ENCODE assay signal across 33 cellular contexts in the genomic region with DNA sequence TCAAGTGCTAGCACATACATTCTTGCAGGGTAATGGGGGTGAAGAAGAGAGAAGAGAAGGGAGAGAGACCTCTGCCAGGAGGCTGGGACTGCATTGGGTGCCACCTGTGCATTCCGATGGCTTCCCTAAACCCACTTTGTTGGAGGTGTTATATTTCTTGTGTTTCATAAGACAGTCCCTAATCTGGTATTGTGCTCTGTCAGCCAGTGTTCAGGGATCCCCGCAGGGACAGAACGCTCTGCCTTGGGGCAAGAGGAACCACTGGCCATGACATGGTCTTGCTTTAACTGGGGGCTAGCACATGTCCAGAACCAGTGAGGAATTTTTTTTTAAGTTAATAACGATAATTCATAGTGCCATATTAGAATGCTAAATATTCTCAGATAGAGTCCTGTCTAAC.
"Had no signal": no experiment of that assay in that cellular context is flagged by ENCODE, and none has a peak within 500 bp of the region (broad histone marks: within the 10 kb centered on the region; RNA-seq: fewer than 3 reads in every experiment).

No MANE protein-coding gene starts in this region.

- H3K4me3 ChIP-seq: ascending aorta, cardiac muscle cell had no signal

- H3K4me1 Mint-ChIP-seq: activated naive CD4-positive, alpha-beta T cell treated with anti-CD3 and anti-CD28 coated beads, Interleukin-2, amount 10 ng/mL, durations not matched to agents 7 days and 5 days; activated naive CD4-positive, alpha-beta T cell treated with anti-CD3 and anti-CD28 coated beads, Interleukin-2, amount 50 U/mL, for 24 hours; activated naive CD8-positive, alpha-beta T cell treated with anti-CD3 and anti-CD28 coated beads, Interleukin-2, amount 10 ng/mL, durations not matched to agents 7 days and 5 days had no signal

- H3K4me3 Mint-ChIP-seq: activated B cell treated with CpG ODN at 0.5 μM for 24 hours; activated CD4-positive, alpha-beta memory T cell treated with anti-CD3 and anti-CD28 coated beads for 36 hours; activated CD4-positive, alpha-beta T cell treated with anti-CD3 and anti-CD28 coated beads, Interleukin-2, amount 10 ng/mL, durations not matched to agents 24 days and 14 days; activated CD8-positive, alpha-beta T cell treated with anti-CD3 and anti-CD28 coated beads for 36 hours; activated naive CD4-positive, alpha-beta T cell treated with anti-CD3 and anti-CD28 coated beads, Interleukin-2, amount 10 ng/mL, durations not matched to agents 7 days and 5 days; activated naive CD4-positive, alpha-beta T cell treated with anti-CD3 and anti-CD28 coated beads, Interleukin-2, amount 50 U/mL, for 24 hours; activated naive CD8-positive, alpha-beta T cell; activated naive CD8-positive, alpha-beta T cell treated with anti-CD3 and anti-CD28 coated beads, Interleukin-2, amount 10 ng/mL, durations not matched to agents 7 days and 5 days; activated naive CD8-positive, alpha-beta T cell treated with anti-CD3 and anti-CD28 coated beads, Interleukin-2, amount 50 U/mL, for 24 hours; activated T-cell treated with anti-CD3 and anti-CD28 coated beads, Interleukin-2, amount 50 U/mL, for 4 hours; activated T-cell treated with anti-CD3 and anti-CD28 coated beads, Interleukin-2, amount 50 U/mL, for 72 hours; brain; T-cell; T-helper 2 cell treated with Interferon-gamma antibody and Interleukin-4, amounts not matched to agents 5 μg/mL and 100 μg/mL, for 36 hours had no signal

- H3K9me3 ChIP-seq: ascending aorta had no signal

- DNase-seq: activated B cell treated with CpG ODN at 0.5 μM for 24 hours; activated CD4-positive, alpha-beta memory T cell treated with anti-CD3 and anti-CD28 coated beads for 36 hours; activated CD4-positive, alpha-beta T cell treated with anti-CD3 and anti-CD28 coated beads for 4 hours; activated CD4-positive, alpha-beta T cell treated with anti-CD3 and anti-CD28 coated beads, Interleukin-2, amount 10 ng/mL, durations not matched to agents 24 days and 14 days; activated CD4-positive, alpha-beta T cell treated with anti-CD3 and anti-CD28 coated beads, Interleukin-2, amount 50 U/mL, for 1 hour; activated CD4-positive, alpha-beta T cell treated with anti-CD3 and anti-CD28 coated beads, Interleukin-2, amount 50 U/mL, for 4 hours; activated CD4-positive, CD25-positive, alpha-beta regulatory T cell treated with anti-CD3 and anti-CD28 coated beads, Interleukin-2, amount 50 U/mL, for 72 hours; activated CD8-positive, alpha-beta memory T cell treated with anti-CD3 and anti-CD28 coated beads, Interleukin-2, amount 50 U/mL, for 4 hours; activated CD8-positive, alpha-beta T cell treated with anti-CD3 and anti-CD28 coated beads for 36 hours; activated effector memory CD4-positive, alpha-beta T cell treated with Interleukin-2 at 50 U/mL for 16 hours; activated gamma-delta T cell; activated naive CD4-positive, alpha-beta T cell treated with anti-CD3 and anti-CD28 coated beads, Interleukin-2, amount 10 ng/mL, durations not matched to agents 7 days and 5 days; activated naive CD4-positive, alpha-beta T cell treated with Interleukin-2 at 50 U/mL for 16 hours; activated naive CD8-positive, alpha-beta T cell treated with anti-CD3 and anti-CD28 coated beads, Interleukin-2, amount 10 ng/mL, durations not matched to agents 7 days and 5 days; activated naive CD8-positive, alpha-beta T cell treated with anti-CD3 and anti-CD28 coated beads, Interleukin-2, amount 50 U/mL, for 24 hours; activated T-cell treated with anti-CD3 and anti-CD28 coated beads for 4 hours; activated T-cell treated with anti-CD3 and anti-CD28 coated beads, Interleukin-2, amount 50 U/mL, for 1 hour; activated T-cell treated with anti-CD3 and anti-CD28 coated beads, Interleukin-2, amount 50 U/mL, for 4 hours; activated T-cell treated with anti-CD3 and anti-CD28 coated beads, Interleukin-2, amount 50 U/mL, for 72 hours; amygdala; anterior cingulate cortex; caudate nucleus; T-cell; T-helper 2 cell; T-helper 9 cell had no signal

- H3K27ac Mint-ChIP-seq: activated B cell treated with CpG ODN at 0.5 μM for 24 hours; activated CD4-positive, alpha-beta memory T cell treated with anti-CD3 and anti-CD28 coated beads for 36 hours; activated CD4-positive, alpha-beta T cell treated with anti-CD3 and anti-CD28 coated beads, Interleukin-2, amount 10 ng/mL, durations not matched to agents 24 days and 14 days; activated CD8-positive, alpha-beta T cell treated with anti-CD3 and anti-CD28 coated beads for 36 hours; activated naive CD4-positive, alpha-beta T cell treated with anti-CD3 and anti-CD28 coated beads, Interleukin-2, amount 10 ng/mL, durations not matched to agents 7 days and 5 days; activated naive CD4-positive, alpha-beta T cell treated with anti-CD3 and anti-CD28 coated beads, Interleukin-2, amount 50 U/mL, for 24 hours; activated naive CD8-positive, alpha-beta T cell; activated naive CD8-positive, alpha-beta T cell treated with anti-CD3 and anti-CD28 coated beads, Interleukin-2, amount 10 ng/mL, durations not matched to agents 7 days and 5 days; activated naive CD8-positive, alpha-beta T cell treated with anti-CD3 and anti-CD28 coated beads, Interleukin-2, amount 50 U/mL, for 24 hours; activated T-cell treated with anti-CD3 and anti-CD28 coated beads, Interleukin-2, amount 50 U/mL, for 72 hours; activated T-helper 2 cell treated with anti-CD3 and anti-CD28 coated beads, Interferon-gamma antibody, Interleukin-2, Interleukin-4, amounts not matched to agents 10 μg/mL and 5 μg/mL and 100 μg/mL, durations not matched to agents 14 hours and 24 hours and 36 hours; T-cell; T-helper 2 cell treated with Interferon-gamma antibody and Interleukin-4, amounts not matched to agents 5 μg/mL and 100 μg/mL, for 36 hours had no signal

- H3K27me3 Mint-ChIP-seq: activated B cell treated with CpG ODN at 0.5 μM for 24 hours; activated CD4-positive, alpha-beta memory T cell treated with anti-CD3 and anti-CD28 coated beads for 36 hours; activated CD4-positive, alpha-beta T cell treated with anti-CD3 and anti-CD28 coated beads, Interleukin-2, amount 10 ng/mL, durations not matched to agents 24 days and 14 days; activated CD8-positive, alpha-beta T cell treated with anti-CD3 and anti-CD28 coated beads for 36 hours; activated naive CD4-positive, alpha-beta T cell treated with anti-CD3 and anti-CD28 coated beads, Interleukin-2, amount 10 ng/mL, durations not matched to agents 7 days and 5 days; activated naive CD4-positive, alpha-beta T cell treated with anti-CD3 and anti-CD28 coated beads, Interleukin-2, amount 50 U/mL, for 24 hours; activated naive CD8-positive, alpha-beta T cell; activated naive CD8-positive, alpha-beta T cell treated with anti-CD3 and anti-CD28 coated beads, Interleukin-2, amount 10 ng/mL, durations not matched to agents 7 days and 5 days; activated naive CD8-positive, alpha-beta T cell treated with anti-CD3 and anti-CD28 coated beads, Interleukin-2, amount 50 U/mL, for 24 hours; T-cell had no signal

- H3K27me3 ChIP-seq: ascending aorta, cardiac muscle cell had no signal

- H3K4me1 ChIP-seq: ascending aorta had no signal

- H3K9me3 Mint-ChIP-seq: activated B cell treated with CpG ODN at 0.5 μM for 24 hours; activated CD4-positive, alpha-beta memory T cell treated with anti-CD3 and anti-CD28 coated beads for 36 hours; activated CD4-positive, alpha-beta T cell treated with anti-CD3 and anti-CD28 coated beads, Interleukin-2, amount 10 ng/mL, durations not matched to agents 24 days and 14 days; activated CD8-positive, alpha-beta T cell treated with anti-CD3 and anti-CD28 coated beads for 36 hours; activated naive CD4-positive, alpha-beta T cell treated with anti-CD3 and anti-CD28 coated beads, Interleukin-2, amount 50 U/mL, for 24 hours; activated naive CD8-positive, alpha-beta T cell treated with anti-CD3 and anti-CD28 coated beads, Interleukin-2, amount 10 ng/mL, durations not matched to agents 7 days and 5 days; activated naive CD8-positive, alpha-beta T cell treated with anti-CD3 and anti-CD28 coated beads, Interleukin-2, amount 50 U/mL, for 24 hours; activated T-cell treated with anti-CD3 and anti-CD28 coated beads, Interleukin-2, amount 50 U/mL, for 4 hours; activated T-cell treated with anti-CD3 and anti-CD28 coated beads, Interleukin-2, amount 50 U/mL, for 72 hours; activated T-helper 2 cell treated with anti-CD3 and anti-CD28 coated beads, Interferon-gamma antibody, Interleukin-2, Interleukin-4, amounts not matched to agents 10 μg/mL and 5 μg/mL and 100 μg/mL, durations not matched to agents 14 hours and 24 hours and 36 hours; brain; T-cell; T-helper 2 cell treated with Interferon-gamma antibody and Interleukin-4, amounts not matched to agents 5 μg/mL and 100 μg/mL, for 36 hours had no signal

- H3K27ac ChIP-seq: ascending aorta, cardiac muscle cell, VCaP had no signal

- ATAC-seq: activated CD8-positive, alpha-beta T cell treated with anti-CD3 and anti-CD28 coated beads for 36 hours; activated naive CD8-positive, alpha-beta T cell treated with anti-CD3 and anti-CD28 coated beads, Interleukin-2, amount 50 U/mL, for 24 hours; activated T-cell treated with anti-CD3 and anti-CD28 coated beads, Interleukin-2, amount 50 U/mL, for 4 hours; activated T-cell treated with anti-CD3 and anti-CD28 coated beads, Interleukin-2, amount 50 U/mL, for 72 hours; T-cell had no signal

- H3K36me3 Mint-ChIP-seq: activated naive CD4-positive, alpha-beta T cell treated with anti-CD3 and anti-CD28 coated beads, Interleukin-2, amount 10 ng/mL, durations not matched to agents 7 days and 5 days; activated naive CD4-positive, alpha-beta T cell treated with anti-CD3 and anti-CD28 coated beads, Interleukin-2, amount 50 U/mL, for 24 hours; activated naive CD8-positive, alpha-beta T cell; activated naive CD8-positive, alpha-beta T cell treated with anti-CD3 and anti-CD28 coated beads, Interleukin-2, amount 10 ng/mL, durations not matched to agents 7 days and 5 days had no signal
